Comparison of ENCODE assay signal across 1 cellular context in the genomic region with DNA sequence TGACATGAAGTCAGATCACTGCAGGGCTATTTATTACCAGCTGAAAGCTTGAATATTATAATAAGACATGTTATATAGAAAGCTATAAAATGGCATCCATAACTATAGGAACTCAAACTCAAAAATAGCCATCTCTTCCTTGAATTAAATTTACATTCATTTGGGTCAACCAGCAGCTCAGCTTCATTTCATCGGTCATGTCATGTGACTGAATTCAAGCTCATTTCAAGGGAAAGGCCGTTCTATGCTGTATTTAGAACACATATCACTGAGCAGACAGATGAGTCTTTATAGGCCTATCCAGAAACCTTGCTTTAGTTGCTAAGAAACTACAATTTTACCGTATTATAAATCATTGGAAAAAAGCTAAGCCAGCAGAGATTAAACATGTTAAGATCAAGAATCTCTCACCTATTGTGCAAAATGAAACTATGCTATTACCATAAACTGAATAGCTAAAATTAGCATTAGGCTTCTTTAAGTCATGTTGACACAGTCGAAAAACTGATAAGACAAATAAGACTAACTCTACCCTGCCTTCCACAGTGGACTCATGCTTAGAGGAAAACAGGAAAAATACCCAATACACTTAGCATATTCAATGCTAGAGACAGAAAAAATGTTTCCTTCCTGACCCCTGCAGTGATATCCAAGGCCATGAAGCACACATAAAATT.
TF ChIP-seq lines count a peak whose summit lies in the region.

No MANE protein-coding gene starts in this region.

TF ChIP-seq in K562, 482 proteins besides CTCF, POLR2A, EP300 and RAD21:
- TF ChIP-seq MEF2D (tag; conservative IDR thresholded peaks at IDR 0.05; ENCODE audit: low read depth), result 0 out of 2 replicates have a peak, but pooled peaks have one; percentile 16
- peak; percentile 86 for TF ChIP-seq TOE1 (IDR thresholded peaks at IDR 0.05; ENCODE audit: borderline replicate concordance)
- TF ChIP-seq TOE1 (CRISPR knock-in tag; IDR thresholded peaks at IDR 0.05; ENCODE audit: borderline replicate concordance, low read depth), result no peak
- 0 out of 2 replicates have a peak, but pooled peaks have one; percentile 12 for TF ChIP-seq DPF2 (IDR thresholded peaks at IDR 0.05)
- TF ChIP-seq FOXA3 (CRISPR knock-in tag; conservative IDR thresholded peaks at IDR 0.05 in 1 of 2, IDR thresholded peaks at IDR 0.05 in 1 of 2), result peak; percentile 52 to 95; a peak in 2 of 4 replicates
- TF ChIP-seq RAD51 (IDR thresholded peaks at IDR 0.05; ENCODE audit: borderline replicate concordance, low read depth), result peak; percentile 67; the same call in 1 of the 2 replicates
- TF ChIP-seq, protein P1, sequence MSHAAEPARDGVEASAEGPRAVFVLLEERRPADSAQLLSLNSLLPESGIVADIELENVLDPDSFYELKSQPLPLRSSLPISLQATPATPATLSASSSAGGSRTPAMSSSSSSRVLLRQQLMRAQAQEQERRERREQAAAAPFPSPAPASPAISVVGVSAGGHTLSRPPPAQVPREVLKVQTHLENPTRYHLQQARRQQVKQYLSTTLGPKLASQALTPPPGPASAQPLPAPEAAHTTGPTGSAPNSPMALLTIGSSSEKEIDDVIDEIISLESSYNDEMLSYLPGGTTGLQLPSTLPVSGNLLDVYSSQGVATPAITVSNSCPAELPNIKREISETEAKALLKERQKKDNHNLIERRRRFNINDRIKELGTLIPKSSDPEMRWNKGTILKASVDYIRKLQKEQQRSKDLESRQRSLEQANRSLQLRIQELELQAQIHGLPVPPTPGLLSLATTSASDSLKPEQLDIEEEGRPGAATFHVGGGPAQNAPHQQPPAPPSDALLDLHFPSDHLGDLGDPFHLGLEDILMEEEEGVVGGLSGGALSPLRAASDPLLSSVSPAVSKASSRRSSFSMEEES (CRISPR knock-in tag; IDR thresholded peaks at IDR 0.05), result peak; percentile 96
- TF ChIP-seq, protein P2, sequence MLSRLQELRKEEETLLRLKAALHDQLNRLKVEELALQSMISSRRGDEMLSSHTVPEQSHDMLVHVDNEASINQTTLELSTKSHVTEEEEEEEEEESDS (CRISPR knock-in tag; IDR thresholded peaks at IDR 0.05), result no peak
- TF ChIP-seq ZKSCAN8 (CRISPR knock-in tag; IDR thresholded peaks at IDR 0.05), result no peak
- TF ChIP-seq TEAD2 (tag; IDR thresholded peaks at IDR 0.05), result no peak
- TF ChIP-seq, protein P3, sequence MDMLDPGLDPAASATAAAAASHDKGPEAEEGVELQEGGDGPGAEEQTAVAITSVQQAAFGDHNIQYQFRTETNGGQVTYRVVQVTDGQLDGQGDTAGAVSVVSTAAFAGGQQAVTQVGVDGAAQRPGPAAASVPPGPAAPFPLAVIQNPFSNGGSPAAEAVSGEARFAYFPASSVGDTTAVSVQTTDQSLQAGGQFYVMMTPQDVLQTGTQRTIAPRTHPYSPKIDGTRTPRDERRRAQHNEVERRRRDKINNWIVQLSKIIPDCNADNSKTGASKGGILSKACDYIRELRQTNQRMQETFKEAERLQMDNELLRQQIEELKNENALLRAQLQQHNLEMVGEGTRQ (CRISPR knock-in tag; IDR thresholded peaks at IDR 0.05), result peak; percentile 57
- TF ChIP-seq, protein P4, sequence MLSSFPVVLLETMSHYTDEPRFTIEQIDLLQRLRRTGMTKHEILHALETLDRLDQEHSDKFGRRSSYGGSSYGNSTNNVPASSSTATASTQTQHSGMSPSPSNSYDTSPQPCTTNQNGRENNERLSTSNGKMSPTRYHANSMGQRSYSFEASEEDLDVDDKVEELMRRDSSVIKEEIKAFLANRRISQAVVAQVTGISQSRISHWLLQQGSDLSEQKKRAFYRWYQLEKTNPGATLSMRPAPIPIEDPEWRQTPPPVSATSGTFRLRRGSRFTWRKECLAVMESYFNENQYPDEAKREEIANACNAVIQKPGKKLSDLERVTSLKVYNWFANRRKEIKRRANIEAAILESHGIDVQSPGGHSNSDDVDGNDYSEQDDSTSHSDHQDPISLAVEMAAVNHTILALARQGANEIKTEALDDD (IDR thresholded peaks at IDR 0.05), result peak; percentile 45; the same call in 1 of the 2 replicates
